In genomic region chr4:87180767-87181166, GRCh38 we compare ENCODE assay signal across 24 cellular contexts.
"Had no signal": no experiment of that assay in that cellular context is flagged by ENCODE, and none has a peak within 500 bp of the region (broad histone marks: within the 10 kb centered on the region; RNA-seq: fewer than 3 reads in every experiment).

No MANE protein-coding gene starts in this region.

- H3K27me3 Mint-ChIP-seq: activated B cell treated with CpG ODN at 0.5 μM for 24 hours; activated CD4-positive, alpha-beta T cell treated with anti-CD3 and anti-CD28 coated beads, Interleukin-2, amount 10 ng/mL, durations not matched to agents 24 days and 14 days; activated naive CD8-positive, alpha-beta T cell treated with anti-CD3 and anti-CD28 coated beads, Interleukin-2, amount 50 U/mL, for 24 hours had no signal

- H3K9me3 Mint-ChIP-seq: activated B cell treated with CpG ODN at 0.5 μM for 24 hours; activated CD4-positive, alpha-beta T cell treated with anti-CD3 and anti-CD28 coated beads, Interleukin-2, amount 10 ng/mL, durations not matched to agents 24 days and 14 days; activated naive CD4-positive, alpha-beta T cell treated with anti-CD3 and anti-CD28 coated beads, Interleukin-2, amount 50 U/mL, for 72 hours; activated naive CD8-positive, alpha-beta T cell treated with anti-CD3 and anti-CD28 coated beads, Interleukin-2, amount 50 U/mL, for 24 hours; activated T-cell treated with anti-CD3 and anti-CD28 coated beads, Interleukin-2, amount 50 U/mL, for 4 hours; T-helper 1 cell treated with Interleukin-12 subunit alpha and Interleukin-12 subunit beta and Interleukin-4 antibody, amounts not matched to agents 30 μg/mL and 1 μg/mL, for 36 hours had no signal

- H3K27ac Mint-ChIP-seq: activated B cell treated with CpG ODN at 0.5 μM for 24 hours; activated CD4-positive, alpha-beta T cell treated with anti-CD3 and anti-CD28 coated beads, Interleukin-2, amount 10 ng/mL, durations not matched to agents 24 days and 14 days; activated naive CD4-positive, alpha-beta T cell treated with anti-CD3 and anti-CD28 coated beads, Interleukin-2, amount 50 U/mL, for 72 hours; T-helper 1 cell treated with Interleukin-12 subunit alpha and Interleukin-12 subunit beta and Interleukin-4 antibody, amounts not matched to agents 30 μg/mL and 1 μg/mL, for 36 hours had no signal

- DNase-seq: activated B cell treated with CpG ODN at 0.5 μM for 24 hours; activated CD4-positive, alpha-beta T cell treated with anti-CD3 and anti-CD28 coated beads for 1 hour; activated CD4-positive, alpha-beta T cell treated with anti-CD3 and anti-CD28 coated beads, Interleukin-2, amount 10 ng/mL, durations not matched to agents 24 days and 14 days; activated CD4-positive, alpha-beta T cell treated with anti-CD3 and anti-CD28 coated beads, Interleukin-2, amount 50 U/mL, for 48 hours; activated CD8-positive, alpha-beta memory T cell treated with anti-CD3 and anti-CD28 coated beads for 24 hours; activated effector memory CD4-positive, alpha-beta T cell treated with anti-CD3 and anti-CD28 coated beads, Interleukin-2, amount 50 U/mL, for 16 hours; activated naive CD4-positive, alpha-beta T cell treated with Interleukin-2 at 50 U/mL for 16 hours; activated naive CD8-positive, alpha-beta T cell treated with anti-CD3 and anti-CD28 coated beads, Interleukin-2, amount 50 U/mL, for 24 hours; activated T-cell treated with anti-CD3 and anti-CD28 coated beads, Interleukin-2, amount 50 U/mL, for 4 hours; brain microvascular endothelial cell; Kasumi-1; NCI-H146; NCI-H187 treated with DMSO at 0.1 percent for 48 hours; NCI-H2081 treated with DMSO at 0.1 percent for 48 hours; NCI-H446; NCI-H524; Peyer's patch; Right ventricle myocardium superior; T1000 had no signal

- H3K27me3 ChIP-seq: brain microvascular endothelial cell, Peyer's patch, SJSA1 had no signal

- H3K4me3 ChIP-seq: Peyer's patch, SJSA1 had no signal

- ATAC-seq: activated naive CD4-positive, alpha-beta T cell treated with anti-CD3 and anti-CD28 coated beads, Interleukin-2, amount 50 U/mL, for 72 hours; activated naive CD8-positive, alpha-beta T cell treated with anti-CD3 and anti-CD28 coated beads, Interleukin-2, amount 50 U/mL, for 24 hours; activated T-cell treated with anti-CD3 and anti-CD28 coated beads, Interleukin-2, amount 50 U/mL, for 4 hours; SK-N-SH treated with all-trans-retinoic acid at 6 μM for 48 hours had no signal

- H3K4me1 Mint-ChIP-seq: activated B cell treated with CpG ODN at 0.5 μM for 24 hours; activated naive CD8-positive, alpha-beta T cell treated with anti-CD3 and anti-CD28 coated beads, Interleukin-2, amount 50 U/mL, for 24 hours had no signal

- H3K36me3 Mint-ChIP-seq: activated naive CD4-positive, alpha-beta T cell treated with anti-CD3 and anti-CD28 coated beads, Interleukin-2, amount 50 U/mL, for 72 hours had no signal

- H3K4me1 ChIP-seq: Peyer's patch, SJSA1 had no signal

- H3K27ac ChIP-seq: brain microvascular endothelial cell, Peyer's patch, RWPE1, SJSA1 had no signal

- H3K4me3 Mint-ChIP-seq: activated B cell treated with CpG ODN at 0.5 μM for 24 hours; activated CD4-positive, alpha-beta T cell treated with anti-CD3 and anti-CD28 coated beads, Interleukin-2, amount 10 ng/mL, durations not matched to agents 24 days and 14 days; activated naive CD8-positive, alpha-beta T cell treated with anti-CD3 and anti-CD28 coated beads, Interleukin-2, amount 50 U/mL, for 24 hours; activated T-cell treated with anti-CD3 and anti-CD28 coated beads, Interleukin-2, amount 50 U/mL, for 4 hours; T-helper 1 cell treated with Interleukin-12 subunit alpha and Interleukin-12 subunit beta and Interleukin-4 antibody, amounts not matched to agents 30 μg/mL and 1 μg/mL, for 36 hours had no signal

- H3K36me3 ChIP-seq: brain microvascular endothelial cell, Peyer's patch, SJSA1 had no signal

- H3K9me3 ChIP-seq: Peyer's patch, SJSA1 had no signal
